Comparison of ENCODE assay signal across 1 cellular context in the genomic region with DNA sequence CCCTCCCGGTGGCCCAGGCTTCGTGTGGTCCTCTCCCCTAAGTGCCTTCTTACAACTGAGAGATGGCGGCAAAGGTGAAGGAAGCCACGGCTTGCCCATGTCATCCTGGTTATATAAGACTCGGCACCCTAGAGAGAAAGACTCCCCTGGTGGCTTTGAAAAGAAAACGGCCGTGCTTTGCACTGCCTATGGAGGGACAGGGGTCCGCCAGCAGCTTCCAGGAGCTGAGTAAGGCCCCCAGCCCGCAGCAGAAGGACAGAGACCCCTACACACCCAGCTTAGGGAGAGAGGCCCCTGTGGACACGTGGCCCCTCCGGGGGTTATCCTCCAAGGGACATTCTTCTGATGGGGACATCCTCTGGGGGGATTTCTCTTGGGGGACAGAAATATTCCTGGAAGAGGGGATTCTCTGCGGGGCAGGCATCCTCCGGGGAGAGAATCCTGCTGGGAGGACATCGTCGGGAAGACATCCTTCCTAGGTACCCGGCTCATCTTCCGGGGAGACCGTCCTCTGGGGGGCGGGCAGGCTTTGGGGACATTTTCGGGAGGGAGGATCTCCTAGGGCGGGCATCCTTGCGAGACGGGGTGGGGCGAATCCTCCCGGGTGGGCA.
TF ChIP-seq lines count a peak whose summit lies in the region.

No MANE protein-coding gene starts in this region.

TF ChIP-seq in K562, 482 proteins besides CTCF, POLR2A, EP300 and RAD21:
- TF ChIP-seq PCBP2 (IDR thresholded peaks at IDR 0.05; ENCODE audit: low read depth, low read length, poor library complexity, severe bottlenecking) = no peak
- TF ChIP-seq NCOA1 (IDR thresholded peaks at IDR 0.05; ENCODE audit: low read depth) = no peak
- TF ChIP-seq PTTG1 (tag; IDR thresholded peaks at IDR 0.05; ENCODE audit: low read depth) = no peak
- no peak for TF ChIP-seq RHOXF2B (CRISPR knock-in tag; conservative IDR thresholded peaks at IDR 0.05)
- no peak for TF ChIP-seq FOS (IDR thresholded peaks at IDR 0.05; ENCODE audit: extremely low read depth, insufficient read length)
- no peak for TF ChIP-seq MCM5 (IDR thresholded peaks at IDR 0.05; ENCODE audit: low read depth)
- TF ChIP-seq, protein P1, sequence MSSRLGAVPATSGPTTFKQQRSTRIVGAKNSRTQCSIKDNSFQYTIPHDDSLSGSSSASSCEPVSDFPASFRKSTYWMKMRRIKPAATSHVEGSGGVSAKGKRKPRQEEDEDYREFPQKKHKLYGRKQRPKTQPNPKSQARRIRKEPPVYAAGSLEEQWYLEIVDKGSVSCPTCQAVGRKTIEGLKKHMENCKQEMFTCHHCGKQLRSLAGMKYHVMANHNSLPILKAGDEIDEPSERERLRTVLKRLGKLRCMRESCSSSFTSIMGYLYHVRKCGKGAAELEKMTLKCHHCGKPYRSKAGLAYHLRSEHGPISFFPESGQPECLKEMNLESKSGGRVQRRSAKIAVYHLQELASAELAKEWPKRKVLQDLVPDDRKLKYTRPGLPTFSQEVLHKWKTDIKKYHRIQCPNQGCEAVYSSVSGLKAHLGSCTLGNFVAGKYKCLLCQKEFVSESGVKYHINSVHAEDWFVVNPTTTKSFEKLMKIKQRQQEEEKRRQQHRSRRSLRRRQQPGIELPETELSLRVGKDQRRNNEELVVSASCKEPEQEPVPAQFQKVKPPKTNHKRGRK (tag; IDR thresholded peaks at IDR 0.05) = no peak
- TF ChIP-seq FOXJ3 (CRISPR knock-in tag; IDR thresholded peaks at IDR 0.05) = no peak
- TF ChIP-seq MECOM (CRISPR knock-in tag; IDR thresholded peaks at IDR 0.05) = peak; percentile 87
- no peak for TF ChIP-seq SRSF7 (optimal IDR thresholded peaks at IDR 0.05; ENCODE audit: low read depth, low read length)
- no peak for TF ChIP-seq MBD1 (CRISPR knock-in tag; IDR thresholded peaks at IDR 0.05)
- TF ChIP-seq PTBP1 (IDR thresholded peaks at IDR 0.05; ENCODE audit: low read depth, low read length) = no peak
- TF ChIP-seq ZNF174 (CRISPR knock-in tag; IDR thresholded peaks at IDR 0.05) = no peak
- peak in 1 of 2 experiments; percentile 39; a peak in 1 of 4 replicates for TF ChIP-seq RCOR1 (IDR thresholded peaks at IDR 0.05; ENCODE audit: borderline replicate concordance in 1 of 2, low read depth in 2 of 2, low read length in 2 of 2)
- TF ChIP-seq E2F1 (CRISPR knock-in tag; IDR thresholded peaks at IDR 0.05) = no peak
- no peak for TF ChIP-seq AFF4 (CRISPR knock-in tag; IDR thresholded peaks at IDR 0.05)
- peak; percentile 36; the same call in 1 of the 2 replicates for TF ChIP-seq ZBTB7A (IDR thresholded peaks at IDR 0.05; ENCODE audit: borderline replicate concordance, control insufficient read depth, low read depth, low read length)
- TF ChIP-seq ELF4 (CRISPR knock-in tag; IDR thresholded peaks at IDR 0.05) = no peak
- no peak for TF ChIP-seq ZNF586 (CRISPR knock-in tag; conservative IDR thresholded peaks at IDR 0.05)
- TF ChIP-seq ILK (tag; IDR thresholded peaks at IDR 0.05; ENCODE audit: borderline replicate concordance, low read depth) = no peak
- no peak for TF ChIP-seq NBN (IDR thresholded peaks at IDR 0.05; ENCODE audit: low read depth)
- TF ChIP-seq KAT2B (IDR thresholded peaks at IDR 0.05; ENCODE audit: low read depth, low read length) = no peak
- no peak for TF ChIP-seq SIN3B (IDR thresholded peaks at IDR 0.05; ENCODE audit: low read depth)
- no peak for TF ChIP-seq SIN3A (IDR thresholded peaks at IDR 0.05; ENCODE audit: borderline replicate concordance in 2 of 2, control insufficient read depth in 1 of 2, low read depth in 2 of 2, low read length in 2 of 2)
- no peak for TF ChIP-seq FOXK1 (CRISPR knock-in tag; IDR thresholded peaks at IDR 0.05; ENCODE audit: borderline replicate concordance)
- TF ChIP-seq CREM (IDR thresholded peaks at IDR 0.05; ENCODE audit: low read depth) = no peak
